In genomic region chr6:160057080-160057479, GRCh38 we compare ENCODE assay signal across 16 cellular contexts.
DNase-seq lines count a peak whose midpoint lies in the region; ATAC-seq and TF ChIP-seq lines count a peak whose summit lies in the region.
"Had no signal": no experiment of that assay in that cellular context is flagged by ENCODE, and none has a peak within 500 bp of the region (broad histone marks: within the 10 kb centered on the region; RNA-seq: fewer than 3 reads in every experiment).

No MANE protein-coding gene starts in this region.

- H3K27me3 Mint-ChIP-seq in activated CD8-positive, alpha-beta T cell treated with anti-CD3 and anti-CD28 coated beads, Interleukin-2, amount 10 ng/mL, durations not matched to agents 7 days and 5 days (ENCODE audit: low read depth), result no peaks in the 10 kb centered on the region

- ATAC-seq in Right ventricle myocardium superior (ENCODE audit: poor library complexity) (no peak), mucosa of descending colon (peak; percentile 83), HG02938 (IDR thresholded peaks at IDR 0.05; ENCODE audit: unreplicated experiment) (no peak)
- peak; percentile 49 for ATAC-seq in activated CD8-positive, alpha-beta T cell treated with anti-CD3 and anti-CD28 coated beads, Interleukin-2, amount 10 ng/mL, durations not matched to agents 7 days and 5 days

- TF ChIP-seq CTCF in mucosa of descending colon (IDR thresholded peaks at IDR 0.05), result no peak
- no peak for TF ChIP-seq CTCF in adrenal gland (IDR thresholded peaks at IDR 0.05)

- H3K4me3 ChIP-seq in mucosa of descending colon (no peak overlapping the region), adrenal gland (no peak overlapping the region)
- H3K4me3 ChIP-seq: coronary artery, SJSA1, suprapubic skin had no signal

- H3K9me3 Mint-ChIP-seq in activated CD8-positive, alpha-beta T cell treated with anti-CD3 and anti-CD28 coated beads, Interleukin-2, amount 10 ng/mL, durations not matched to agents 7 days and 5 days (ENCODE audit: insufficient read depth), result no peaks in the 10 kb centered on the region
- H3K9me3 Mint-ChIP-seq: activated T-helper 2 cell treated with anti-CD3 and anti-CD28 coated beads, Interferon-gamma antibody, Interleukin-2, Interleukin-4, amounts not matched to agents 10 μg/mL and 5 μg/mL and 100 μg/mL, durations not matched to agents 14 hours and 24 hours and 36 hours had no signal

- H3K36me3 ChIP-seq in mucosa of descending colon (ENCODE audit: low read depth) (peaks cover 9% of the 10 kb centered on the region), adrenal gland (replicated peaks in 1 of 2) (peaks cover 0 to 88% of the 10 kb centered on the region in 2 donors)

- H3K4me3 Mint-ChIP-seq in activated CD8-positive, alpha-beta T cell treated with anti-CD3 and anti-CD28 coated beads, Interleukin-2, amount 10 ng/mL, durations not matched to agents 7 days and 5 days, result no peak overlapping the region

- intact Hi-C loops in cardiac septum (cut with DNase I), result no loop called here
- intact Hi-C loops in Right ventricle myocardium superior (cut with DNase I), result no loop called here
- intact Hi-C loops in mucosa of descending colon (cut with DNase I, micrococcal nuclease), result no loop called here
- intact Hi-C loops in adrenal gland (cut with DNase I), result no loop called here

- 69 to 81% (median 73%) methylated on average over 4 to 6 of the region's 6 CpGs for WGBS in adrenal gland, 4 donors

- no peak overlapping the region for H3K27ac ChIP-seq in adrenal gland
- H3K27ac ChIP-seq: coronary artery, SJSA1, suprapubic skin had no signal

- TF ChIP-seq POLR2A in adrenal gland (IDR thresholded peaks at IDR 0.05), result no peak

- H3K36me3 Mint-ChIP-seq in activated CD8-positive, alpha-beta T cell treated with anti-CD3 and anti-CD28 coated beads, Interleukin-2, amount 10 ng/mL, durations not matched to agents 7 days and 5 days (ENCODE audit: low read depth), result peaks cover 68% of the 10 kb centered on the region

- CTCF ChIA-PET in activated CD8-positive, alpha-beta T cell treated with anti-CD3 and anti-CD28 coated beads, Interleukin-2, amount 10 ng/mL, durations not matched to agents 7 days and 5 days (lab: Charles Lee), result no interaction called here

- POLR2A ChIA-PET in activated CD8-positive, alpha-beta T cell treated with anti-CD3 and anti-CD28 coated beads, Interleukin-2, amount 10 ng/mL, durations not matched to agents 7 days and 5 days (lab: Charles Lee), result no interaction called here

- H3K27ac Mint-ChIP-seq in activated CD8-positive, alpha-beta T cell treated with anti-CD3 and anti-CD28 coated beads, Interleukin-2, amount 10 ng/mL, durations not matched to agents 7 days and 5 days, result peak overlapping the region; percentile 62
- H3K27ac Mint-ChIP-seq: activated T-helper 2 cell treated with anti-CD3 and anti-CD28 coated beads, Interferon-gamma antibody, Interleukin-2, Interleukin-4, amounts not matched to agents 10 μg/mL and 5 μg/mL and 100 μg/mL, durations not matched to agents 14 hours and 24 hours and 36 hours had no signal

- H3K27me3 ChIP-seq in adrenal gland, result no peaks in the 10 kb centered on the region
- H3K27me3 ChIP-seq: SJSA1, suprapubic skin had no signal

- H3K4me1 Mint-ChIP-seq in activated CD8-positive, alpha-beta T cell treated with anti-CD3 and anti-CD28 coated beads, Interleukin-2, amount 10 ng/mL, durations not matched to agents 7 days and 5 days (ENCODE audit: low read depth), result peaks cover 17% of the 10 kb centered on the region

- H3K4me1 ChIP-seq in mucosa of descending colon (ENCODE audit: low read depth) (peaks cover 18% of the 10 kb centered on the region), adrenal gland (replicated peaks in 1 of 2) (no peaks in the 10 kb centered on the region)
- H3K4me1 ChIP-seq: SJSA1, suprapubic skin had no signal

- DNase-seq in cardiac septum (ENCODE audit: low spot score) (peak; percentile 43), Right ventricle myocardium superior (no peak), mucosa of descending colon (peak in 2 of 3 donors; percentile 51 to 53), hepatic stellate cell (ENCODE audit: low spot score) (no peak), anterior cingulate cortex (lab: John Stamatoyannopoulos, UW) (no peak), adrenal gland (no peak)
- no peak for DNase-seq in activated CD8-positive, alpha-beta T cell treated with anti-CD3 and anti-CD28 coated beads, Interleukin-2, amount 10 ng/mL, durations not matched to agents 7 days and 5 days
- DNase-seq: activated CD4-positive, alpha-beta T cell treated with anti-CD3 and anti-CD28 coated beads, Interleukin-2, amount 50 U/mL, for 1 hour; Kasumi-1; NCI-H1417 treated with DMSO at 0.1 percent for 48 hours; retina had no signal

- H3K9me3 ChIP-seq in mucosa of descending colon (no peaks in the 10 kb centered on the region), adrenal gland (replicated peaks in 1 of 3) (no peaks in the 10 kb centered on the region)
- H3K9me3 ChIP-seq: SJSA1, suprapubic skin had no signal

Comparison
In these comparisons a context has a peak if more than half of its experiments do, and no peak if none do; other contexts are left out.
1. DNase-seq: peak in cardiac septum (single experiment) and mucosa of descending colon (2 of 3); none in Right ventricle myocardium superior (single experiment), activated CD8-positive, alpha-beta T cell treated with anti-CD3 and anti-CD28 coated beads, Interleukin-2, amount 10 ng/mL, durations not matched to agents 7 days and 5 days (single experiment), hepatic stellate cell (single experiment), anterior cingulate cortex (0 of 58) and adrenal gland (0 of 7).
2. ATAC-seq: peak in activated CD8-positive, alpha-beta T cell treated with anti-CD3 and anti-CD28 coated beads, Interleukin-2, amount 10 ng/mL, durations not matched to agents 7 days and 5 days (single experiment) and mucosa of descending colon (single experiment); none in Right ventricle myocardium superior (single experiment) and HG02938 (single experiment).